ENCODE assay signal across 8 cellular contexts in the genomic region with DNA sequence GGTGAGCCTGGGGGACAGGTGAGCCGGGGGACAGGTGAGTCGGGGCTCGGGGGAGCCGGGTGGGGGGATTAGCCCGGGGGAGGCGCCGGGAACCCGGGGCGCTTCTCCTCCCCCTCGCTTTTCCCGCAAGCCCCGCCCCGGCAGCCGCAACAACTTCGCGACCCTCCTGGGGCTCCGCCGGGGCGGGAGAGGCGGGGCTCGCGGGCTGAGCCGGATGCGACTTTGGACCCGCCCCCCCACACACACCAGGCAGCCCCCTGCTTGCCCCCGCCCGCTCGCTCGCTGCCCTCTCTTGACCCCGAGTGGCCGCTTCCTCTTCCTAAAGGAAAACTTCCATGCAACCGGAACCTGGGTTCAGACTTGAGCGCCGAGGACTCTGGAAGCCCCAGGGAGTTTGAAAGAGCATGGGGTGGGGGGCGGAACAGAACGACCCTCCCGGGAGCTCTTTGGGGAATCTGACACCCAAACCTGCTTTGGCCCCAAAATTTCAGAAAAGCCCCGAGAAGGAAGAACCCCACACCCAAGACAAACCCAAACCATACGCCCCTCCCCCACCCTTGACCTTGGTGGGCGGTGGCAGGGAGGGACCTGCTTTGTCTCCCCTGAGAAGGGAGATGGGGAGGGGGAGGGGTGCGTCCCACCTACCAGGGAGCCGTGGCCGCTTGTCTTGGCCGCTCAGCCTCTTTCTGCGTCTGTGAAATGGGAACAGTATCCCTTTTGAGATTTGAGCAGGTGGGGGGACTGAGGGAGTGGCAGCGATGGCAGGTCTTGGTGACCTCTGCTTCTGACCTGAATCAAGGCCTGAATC. TPM values are rescaled to one million over a fixed set of nuclear protein-coding genes. Genes with fewer than 3 reads are reported as not detected.
DNase-seq lines count a peak whose midpoint lies in the region; ATAC-seq and TF ChIP-seq lines count a peak whose summit lies in the region.

No MANE protein-coding gene starts in this region.

- H3K9me3 ChIP-seq in SK-N-SH, result no peaks in the 10 kb centered on the region
- H3K9me3 ChIP-seq in Peyer's patch, result no peaks in the 10 kb centered on the region
- no peaks in the 10 kb centered on the region for H3K9me3 ChIP-seq in cardiac muscle cell (ENCODE audit: low read depth)

- POLR2A ChIA-PET in SK-N-SH (lab: Yijun Ruan, JAX), result no interaction called here

- H3K36me3 ChIP-seq in SK-N-SH (replicated peaks in 1 of 2; ENCODE audit: control insufficient read depth in 1 of 2, insufficient read depth in 2 of 2, low read length in 1 of 2) (no peaks in the 10 kb centered on the region), Peyer's patch (no peaks in the 10 kb centered on the region), cardiac muscle cell (no peaks in the 10 kb centered on the region), rectal smooth muscle tissue (ENCODE audit: control insufficient read depth, insufficient read depth, low read length) (no peaks in the 10 kb centered on the region)

- CTCF ChIA-PET in SK-N-SH (lab: Yijun Ruan, JAX), result interaction anchor here (1.1 to 4.1 kb wide), 4 partner anchors 11 to 269 kb away, joined by 3 to 114 read pairs (median 60); no protein-coding TSS in a partner anchor

- TF ChIP-seq RAD21 in SK-N-SH (IDR thresholded peaks at IDR 0.05; ENCODE audit: low read length), result no peak

- no peaks in the 10 kb centered on the region for H3K79me2 ChIP-seq in SK-N-SH (ENCODE audit: insufficient read depth)

- no peaks in the 10 kb centered on the region for H4K20me1 ChIP-seq in SK-N-SH (ENCODE audit: insufficient read depth)

- peak overlapping the region; percentile 22; the same call in 1 of the 2 replicates for H2AFZ ChIP-seq in SK-N-SH (ENCODE audit: low read depth)

- H3F3A ChIP-seq in SK-N-SH (replicated peaks; ENCODE audit: insufficient read depth), result no peaks in the 10 kb centered on the region

- H3K27ac ChIP-seq in SK-N-SH (ENCODE audit: low read depth in 2 of 2, low read length in 1 of 2) (no peak overlapping the region), Peyer's patch (peak overlapping the region in 3 of 4 donors; percentile 90 to 99 (median 98)), cardiac muscle cell (no peak overlapping the region), rectal smooth muscle tissue (ENCODE audit: low read depth, low read length) (no peak overlapping the region)

- TF ChIP-seq CTCF in SK-N-SH (IDR thresholded peaks at IDR 0.05), result no peak
- no peak for TF ChIP-seq CTCF in Peyer's patch (IDR thresholded peaks at IDR 0.05)
- no peak for TF ChIP-seq CTCF in cardiac muscle cell (IDR thresholded peaks at IDR 0.05; ENCODE audit: low read depth, low read length)

- peak; percentile 74 for DNase-seq in SK-N-SH
- peak in 2 of 3 donors; percentile 72 to 80 for DNase-seq in Peyer's patch
- DNase-seq in cardiac muscle cell (ENCODE audit: low read depth in 1 of 2, low spot score in 1 of 2), result peak in 1 of 2 donors; percentile 77

- peak overlapping the region in 1 of 2 experiments; percentile 48; a peak in 2 of 4 replicates for H3K4me3 ChIP-seq in SK-N-SH (ENCODE audit: low read depth in 2 of 2, low read length in 1 of 2)
- H3K4me3 ChIP-seq in Peyer's patch, result peak overlapping the region; percentile 51 to 97 (median 75)
- peak overlapping the region; percentile 78 for H3K4me3 ChIP-seq in cardiac muscle cell
- peak overlapping the region; percentile 50 for H3K4me3 ChIP-seq in rectal smooth muscle tissue (ENCODE audit: low read length)

- no peak for ATAC-seq in SK-N-SH treated with all-trans-retinoic acid at 6 μM for 48 hours
- no peak for ATAC-seq in GM21526 (IDR thresholded peaks at IDR 0.05; ENCODE audit: low FRiP score, unreplicated experiment)
- ATAC-seq in GM19455 (IDR thresholded peaks at IDR 0.05; ENCODE audit: unreplicated experiment), result no peak
- ATAC-seq in HG02642 (IDR thresholded peaks at IDR 0.05; ENCODE audit: poor library complexity, unreplicated experiment), result no peak

- WGBS in SK-N-SH (ENCODE audit: low lambda C conversion rate), result 19% methylated on average over 9 of the region's 46 CpGs

- peaks cover 0 to 27% of the 10 kb centered on the region in 2 experiments; a peak in 1 of 4 replicates for H3K4me1 ChIP-seq in SK-N-SH (ENCODE audit: control insufficient read depth in 1 of 2, insufficient read depth in 2 of 2, low read depth in 1 of 2, low read length in 1 of 2)
- H3K4me1 ChIP-seq in Peyer's patch, result peaks cover 8 to 64% (median 14%) of the 10 kb centered on the region in 4 donors
- H3K4me1 ChIP-seq in cardiac muscle cell (ENCODE audit: low read depth), result no peaks in the 10 kb centered on the region
- no peaks in the 10 kb centered on the region for H3K4me1 ChIP-seq in rectal smooth muscle tissue (ENCODE audit: control insufficient read depth, insufficient read depth, low read length)

- TF ChIP-seq POLR2A in Peyer's patch (IDR thresholded peaks at IDR 0.05), result peak in 1 of 2 donors; percentile 15

- H3K9ac ChIP-seq in SK-N-SH (no peak overlapping the region), rectal smooth muscle tissue (ENCODE audit: low read length) (no peak overlapping the region)

- H3K4me2 ChIP-seq in SK-N-SH, result peak overlapping the region; percentile 72; the same call in 1 of the 2 replicates

- H3K27me3 ChIP-seq in SK-N-SH (ENCODE audit: insufficient read depth) (no peaks in the 10 kb centered on the region), Peyer's patch (no peaks in the 10 kb centered on the region), cardiac muscle cell (no peaks in the 10 kb centered on the region), rectal smooth muscle tissue (ENCODE audit: control insufficient read depth, insufficient read depth, low read length) (peaks cover 12% of the 10 kb centered on the region)

- H3K9me2 ChIP-seq in SK-N-SH, result no peaks in the 10 kb centered on the region

- no peak for TF ChIP-seq EP300 in SK-N-SH (IDR thresholded peaks at IDR 0.05; ENCODE audit: borderline replicate concordance in 1 of 2, low read depth in 1 of 2, low read length in 1 of 2)

TF ChIP-seq in SK-N-SH, 30 proteins besides CTCF, POLR2A, EP300 and RAD21 (continues in another document):
- TF ChIP-seq TCF12 (IDR thresholded peaks at IDR 0.05), result no peak
- TF ChIP-seq, protein P1, sequence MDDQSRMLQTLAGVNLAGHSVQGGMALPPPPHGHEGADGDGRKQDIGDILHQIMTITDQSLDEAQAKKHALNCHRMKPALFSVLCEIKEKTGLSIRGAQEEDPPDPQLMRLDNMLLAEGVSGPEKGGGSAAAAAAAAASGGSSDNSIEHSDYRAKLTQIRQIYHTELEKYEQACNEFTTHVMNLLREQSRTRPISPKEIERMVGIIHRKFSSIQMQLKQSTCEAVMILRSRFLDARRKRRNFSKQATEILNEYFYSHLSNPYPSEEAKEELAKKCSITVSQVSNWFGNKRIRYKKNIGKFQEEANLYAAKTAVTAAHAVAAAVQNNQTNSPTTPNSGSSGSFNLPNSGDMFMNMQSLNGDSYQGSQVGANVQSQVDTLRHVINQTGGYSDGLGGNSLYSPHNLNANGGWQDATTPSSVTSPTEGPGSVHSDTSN (IDR thresholded peaks at IDR 0.05), result no peak
- TF ChIP-seq IRF3 (IDR thresholded peaks at IDR 0.05; ENCODE audit: low read depth, low read length), result no peak
- TF ChIP-seq POLR2AphosphoS5 (IDR thresholded peaks at IDR 0.05; ENCODE audit: low read depth, low read length), result no peak
- no peak for TF ChIP-seq EZH2phosphoT487 (IDR thresholded peaks at IDR 0.05; ENCODE audit: borderline replicate concordance, low read depth)
- no peak for TF ChIP-seq MXI1 (IDR thresholded peaks at IDR 0.05; ENCODE audit: low read depth, low read length)
- no peak for TF ChIP-seq MEF2A (IDR thresholded peaks at IDR 0.05; ENCODE audit: borderline replicate concordance, low read depth)

TF ChIP-seq in SK-N-SH treated with all-trans-retinoic acid at 6 μM for 48 hours, 23 proteins besides CTCF, POLR2A, EP300 and RAD21 (continues in another document):
- TF ChIP-seq CSDC2 (CRISPR knock-in tag; IDR thresholded peaks at IDR 0.05), result no peak
- no peak for TF ChIP-seq TOX (CRISPR knock-in tag; IDR thresholded peaks at IDR 0.05; ENCODE audit: borderline replicate concordance)
- TF ChIP-seq RARB (CRISPR knock-in tag; IDR thresholded peaks at IDR 0.05), result no peak
- TF ChIP-seq ZFP3 (CRISPR knock-in tag; IDR thresholded peaks at IDR 0.05), result no peak
- TF ChIP-seq GLIS3 (CRISPR knock-in tag; IDR thresholded peaks at IDR 0.05), result no peak
- TF ChIP-seq TSHZ2 (CRISPR knock-in tag; IDR thresholded peaks at IDR 0.05), result no peak

RNA-seq across cellular contexts. Expression of gene ARHGEF16, which starts 0.6 kb away (rescaled TPM):
- 0.10 and 0.18 TPM in 2 replicates for polyA plus RNA-seq in SK-N-SH (2012; rRNA removed)
- polyA plus RNA-seq in SK-N-SH (2012; cell fraction: cytosol; rRNA removed), result 0.09 and 0.12 TPM in 2 replicates
- 0.68 and 0.83 TPM in 2 replicates for polyA plus RNA-seq in SK-N-SH (2012; cell fraction: nucleus; rRNA removed)
- total RNA-seq in Peyer's patch, result 100 to 1,000 TPM in 3 of 4 donors, 10 to 100 TPM in 1; 43.7 to 225 (median 182) TPM
- 7.2 and 11.8 TPM in 2 replicates for total RNA-seq in cardiac muscle cell
- 5.8 and 6.0 TPM in 2 replicates for polyA plus RNA-seq in cardiac muscle cell

Comparison
In these comparisons a context has a peak if more than half of its experiments do, and no peak if none do; other contexts are left out.
1. H3K27ac ChIP-seq: peak in Peyer's patch (3 of 4); none in SK-N-SH (0 of 2), cardiac muscle cell (single experiment) and rectal smooth muscle tissue (single experiment).